In genomic region chr5:61599370-61600140, GRCh38 we compare ENCODE assay signal across 9 cellular contexts.
DNase-seq lines count a peak whose midpoint lies in the region; ATAC-seq and TF ChIP-seq lines count a peak whose summit lies in the region.
"Had no signal": no experiment of that assay in that cellular context is flagged by ENCODE, and none has a peak within 500 bp of the region (broad histone marks: within the 10 kb centered on the region; RNA-seq: fewer than 3 reads in every experiment).

No MANE protein-coding gene starts in this region.

- H3K36me3 Mint-ChIP-seq in GM23338 (ENCODE audit: low read depth) (no peaks in the 10 kb centered on the region), immature natural killer cell (no peaks in the 10 kb centered on the region)

- H3K27me3 ChIP-seq in GM23338 (ENCODE audit: insufficient read depth) (no peaks in the 10 kb centered on the region), smooth muscle cell (ENCODE audit: low read depth) (no peaks in the 10 kb centered on the region)

- 84% methylated on average over 5 of the region's 5 CpGs for WGBS in smooth muscle cell (ENCODE audit: low lambda C conversion rate)

- H3K9me2 ChIP-seq in GM23338 (ENCODE audit: insufficient read depth), result no peaks in the 10 kb centered on the region

- H3K27ac ChIP-seq in GM23338 (ENCODE audit: low read depth), result no peak overlapping the region
- no peak overlapping the region for H3K27ac ChIP-seq in RWPE1
- no peak overlapping the region for H3K27ac ChIP-seq in smooth muscle cell (ENCODE audit: low read depth)

- TF ChIP-seq CTCF in GM23338 (conservative IDR thresholded peaks at IDR 0.05; ENCODE audit: low read depth in 2 of 2) (no peak), RWPE1 (conservative IDR thresholded peaks at IDR 0.05; ENCODE audit: low read depth) (no peak), fibroblast of the aortic adventitia (IDR thresholded peaks at IDR 0.05; ENCODE audit: insufficient read depth, low read length) (no peak), smooth muscle cell (IDR thresholded peaks at IDR 0.05; ENCODE audit: borderline replicate concordance, insufficient read depth, poor library complexity, severe bottlenecking) (no peak)

- H3K79me2 ChIP-seq in GM23338 (replicated peaks; ENCODE audit: insufficient read depth), result no peaks in the 10 kb centered on the region
- H3K79me2 ChIP-seq in smooth muscle cell (ENCODE audit: low read depth), result no peaks in the 10 kb centered on the region

- no peaks in the 10 kb centered on the region for H3K9me3 ChIP-seq in smooth muscle cell (replicated peaks; ENCODE audit: low read depth)

- no peak for ATAC-seq in GM23338
- no peak for ATAC-seq in HG03469 (IDR thresholded peaks at IDR 0.05; ENCODE audit: unreplicated experiment)

- H3K36me3 ChIP-seq in GM23338 (ENCODE audit: insufficient read depth) (no peaks in the 10 kb centered on the region), smooth muscle cell (ENCODE audit: low read depth) (no peaks in the 10 kb centered on the region)

- POLR2A ChIA-PET in RWPE1 (lab: Yijun Ruan, JAX; ENCODE audit: low non-redundant PET), result no interaction called here

- peaks cover 17% of the 10 kb centered on the region; the same call in 2 of the 3 replicates for H3K4me1 Mint-ChIP-seq in GM23338
- no peaks in the 10 kb centered on the region for H3K4me1 Mint-ChIP-seq in immature natural killer cell

- peak overlapping the region; percentile 78 for H2AFZ ChIP-seq in GM23338
- H2AFZ ChIP-seq in smooth muscle cell (ENCODE audit: low read depth), result peak overlapping the region; percentile 21

- CTCF ChIA-PET in RWPE1 (lab: Yijun Ruan, JAX), result no interaction called here

- H3K4me2 ChIP-seq in GM23338, result no peak overlapping the region
- H3K4me2 ChIP-seq in smooth muscle cell, result no peak overlapping the region

- H4K20me1 ChIP-seq in GM23338 (replicated peaks; ENCODE audit: insufficient read depth) (no peaks in the 10 kb centered on the region), smooth muscle cell (ENCODE audit: low read depth) (no peaks in the 10 kb centered on the region)

- H3K27ac Mint-ChIP-seq in GM23338 (no peak overlapping the region), immature natural killer cell (no peak overlapping the region)
- H3K27ac Mint-ChIP-seq: stimulated activated naive CD8-positive, alpha-beta T cell treated with anti-CD3 and anti-CD28 coated beads, Interleukin-15, Interleukin-2, amounts not matched to agents 100 ng/mL and 50 ng/mL, for 24 hours had no signal

- H3K4me3 ChIP-seq in GM23338, result no peak overlapping the region
- H3K4me3 ChIP-seq in fibroblast of the aortic adventitia (ENCODE audit: low read depth, low read length), result no peak overlapping the region
- H3K4me3 ChIP-seq in smooth muscle cell, result no peak overlapping the region

- H3K27me3 Mint-ChIP-seq in GM23338 (ENCODE audit: insufficient read depth, low read depth, poor library complexity), result peaks cover 3% of the 10 kb centered on the region
- peaks cover 0 to 20% (median 5%) of the 10 kb centered on the region in 3 donors for H3K27me3 Mint-ChIP-seq in immature natural killer cell (ENCODE audit: low read depth in 3 of 3)

- H3K9me3 Mint-ChIP-seq in GM23338 (peaks cover 5% of the 10 kb centered on the region; the same call in 2 of the 3 replicates), immature natural killer cell (no peaks in the 10 kb centered on the region)
- H3K9me3 Mint-ChIP-seq: stimulated activated naive CD8-positive, alpha-beta T cell treated with anti-CD3 and anti-CD28 coated beads, Interleukin-15, Interleukin-2, amounts not matched to agents 100 ng/mL and 50 ng/mL, for 24 hours had no signal

- H3K4me1 ChIP-seq in GM23338 (ENCODE audit: insufficient read depth) (no peaks in the 10 kb centered on the region), smooth muscle cell (ENCODE audit: low read depth) (no peaks in the 10 kb centered on the region)

- no peak overlapping the region for H3K4me3 Mint-ChIP-seq in GM23338
- H3K4me3 Mint-ChIP-seq in immature natural killer cell, result no peak overlapping the region
- H3K4me3 Mint-ChIP-seq: stimulated activated naive CD8-positive, alpha-beta T cell treated with anti-CD3 and anti-CD28 coated beads, Interleukin-15, Interleukin-2, amounts not matched to agents 100 ng/mL and 50 ng/mL, for 24 hours had no signal

- H3K9ac ChIP-seq in smooth muscle cell (ENCODE audit: low read depth), result no peak overlapping the region

- H3F3A ChIP-seq in GM23338 (replicated peaks; ENCODE audit: low read depth) (no peaks in the 10 kb centered on the region), smooth muscle cell (ENCODE audit: low read depth) (no peaks in the 10 kb centered on the region)

- no peak for DNase-seq in GM23338 (ENCODE audit: low spot score)
- peak; percentile 12 for DNase-seq in RWPE1 (ENCODE audit: low spot score)
- peak; percentile 12 for DNase-seq in fibroblast of the aortic adventitia (ENCODE audit: low read depth)
- DNase-seq in smooth muscle cell (lab: John Stamatoyannopoulos, UW; ENCODE audit: unreplicated experiment), result no peak
- no peak for DNase-seq in NCI-H2227 (lab: John Stamatoyannopoulos, UW; ENCODE audit: unreplicated experiment)
- DNase-seq in immature natural killer cell, result no peak
- DNase-seq: stimulated activated CD4-positive, alpha-beta T cell treated with anti-CD3 and anti-CD28 coated beads, Interleukin-12 subunit alpha, Interleukin-12 subunit beta, amount 100 ng/mL, for 4 hours had no signal

TF ChIP-seq in GM23338, 12 proteins besides CTCF, POLR2A, EP300 and RAD21 (continues in another document):
- TF ChIP-seq ETS1 (IDR thresholded peaks at IDR 0.05), result no peak
- TF ChIP-seq ZNF331 (CRISPR knock-in tag; IDR thresholded peaks at IDR 0.05; ENCODE audit: low read depth), result no peak
- TF ChIP-seq JUNB (IDR thresholded peaks at IDR 0.05; ENCODE audit: unreplicated experiment), result no peak
- TF ChIP-seq EZH2phosphoT487 (IDR thresholded peaks at IDR 0.05; ENCODE audit: unreplicated experiment), result no peak
- TF ChIP-seq ZNF462 (CRISPR knock-in tag; IDR thresholded peaks at IDR 0.05), result no peak

Comparison
In these comparisons a context has a peak if more than half of its experiments do, and no peak if none do; other contexts are left out.
1. DNase-seq: peak in RWPE1 (single experiment) and fibroblast of the aortic adventitia (single experiment); none in GM23338 (single experiment), smooth muscle cell (single experiment), NCI-H2227 (single experiment) and immature natural killer cell (0 of 3).